Comparison of ENCODE assay signal across 24 cellular contexts in the genomic region with DNA sequence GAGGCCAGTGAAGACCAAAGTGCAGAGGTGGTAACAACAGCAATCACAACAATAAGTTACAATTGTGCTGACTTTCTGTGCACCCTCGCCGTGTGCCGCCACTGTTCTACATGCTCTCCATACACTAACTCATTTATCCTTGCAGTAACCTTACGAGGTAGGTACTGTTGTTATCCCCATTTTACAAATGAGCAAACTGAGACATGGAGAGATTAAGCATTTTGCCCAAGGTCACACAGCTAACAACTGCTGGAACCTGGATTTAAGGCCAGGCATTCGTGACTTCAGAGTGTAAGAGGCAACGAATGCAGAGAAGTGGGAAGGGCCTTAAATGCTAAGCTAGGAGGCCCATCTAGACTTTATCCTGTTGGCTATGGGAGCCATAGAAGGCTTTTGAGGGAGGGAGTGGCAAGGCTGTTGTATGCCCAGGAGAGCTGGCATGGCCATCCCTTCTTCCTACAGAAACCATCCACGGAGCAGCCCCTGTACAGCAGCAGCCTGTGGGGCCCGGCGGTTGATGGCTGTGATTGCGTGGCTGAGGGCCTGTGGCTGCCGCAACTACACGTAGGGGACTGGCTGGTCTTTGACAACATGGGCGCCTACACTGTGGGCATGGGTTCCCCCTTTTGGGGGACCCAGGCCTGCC. TPM values are rescaled to one million over a fixed set of nuclear protein-coding genes. Genes with fewer than 3 reads are reported as not detected.
DNase-seq lines count a peak whose midpoint lies in the region; ATAC-seq, FAIRE-seq and TF ChIP-seq lines count a peak whose summit lies in the region.
"Had no signal": no experiment of that assay in that cellular context is flagged by ENCODE, and none has a peak within 500 bp of the region (broad histone marks: within the 10 kb centered on the region; RNA-seq: fewer than 3 reads in every experiment).

No MANE protein-coding gene starts in this region.

- no peaks in the 10 kb centered on the region for H3K4me1 Mint-ChIP-seq in activated naive CD4-positive, alpha-beta T cell treated with anti-CD3 and anti-CD28 coated beads for 36 hours (ENCODE audit: low read depth)
- H3K4me1 Mint-ChIP-seq in MCF 10A (ENCODE audit: insufficient read depth, unreplicated experiment), result no peaks in the 10 kb centered on the region
- H3K4me1 Mint-ChIP-seq: CD4-positive, alpha-beta memory T cell had no signal

- POLR2A ChIA-PET in MCF 10A (lab: Yijun Ruan, JAX), result no interaction called here

- TF ChIP-seq CTCF in bronchial epithelial cell (IDR thresholded peaks at IDR 0.05; ENCODE audit: insufficient read depth, low read length, severe bottlenecking) (no peak), osteoblast (IDR thresholded peaks at IDR 0.05; ENCODE audit: extremely low read depth, low read depth, low read length) (no peak), MCF 10A (IDR thresholded peaks at IDR 0.05; ENCODE audit: unreplicated experiment) (no peak)

- H3K27ac ChIP-seq in osteoblast (ENCODE audit: low read depth, low read length), result no peak overlapping the region
- H3K27ac ChIP-seq: SJSA1 had no signal

- no peak for DNase-seq in activated naive CD4-positive, alpha-beta T cell treated with anti-CD3 and anti-CD28 coated beads, Interleukin-2, amount 50 U/mL, for 72 hours (ENCODE audit: low spot score in 2 of 2)
- DNase-seq in activated naive CD4-positive, alpha-beta T cell treated with anti-CD3 and anti-CD28 coated beads for 36 hours, result no peak
- DNase-seq in bronchial epithelial cell (ENCODE audit: low read depth), result no peak
- DNase-seq in osteoblast (ENCODE audit: insufficient read length, low spot score, missing footprints), result peak; percentile 66
- DNase-seq in MCF 10A (ENCODE audit: unreplicated experiment), result no peak
- DNase-seq: C1 segment of cervical spinal cord; Caco-2; CD4-positive, alpha-beta memory T cell; NCI-H1092; NCI-H1417 treated with DMSO at 0.1 percent for 48 hours; NCI-H1694 treated with DMSO at 0.1 percent for 48 hours; NCI-H2081 treated with DMSO at 0.1 percent for 48 hours; NCI-H2171; NCI-H226; NCI-H510A; NCI-H69; Right ventricle myocardium superior; RPMI8226 had no signal

- no peaks in the 10 kb centered on the region for H3K36me3 Mint-ChIP-seq in activated naive CD4-positive, alpha-beta T cell treated with anti-CD3 and anti-CD28 coated beads, Interleukin-2, amount 50 U/mL, for 72 hours
- H3K36me3 Mint-ChIP-seq in activated naive CD4-positive, alpha-beta T cell treated with anti-CD3 and anti-CD28 coated beads for 36 hours (ENCODE audit: low read depth), result no peaks in the 10 kb centered on the region
- H3K36me3 Mint-ChIP-seq in MCF 10A (ENCODE audit: insufficient read depth, unreplicated experiment), result peaks cover 7% of the 10 kb centered on the region
- H3K36me3 Mint-ChIP-seq: CD4-positive, alpha-beta memory T cell had no signal

- no peaks in the 10 kb centered on the region for H3K36me3 ChIP-seq in bronchial epithelial cell (ENCODE audit: control insufficient read depth, insufficient read depth, low read length)
- no peaks in the 10 kb centered on the region for H3K36me3 ChIP-seq in osteoblast (ENCODE audit: insufficient read depth, low read length)
- H3K36me3 ChIP-seq: SJSA1 had no signal

- no peaks in the 10 kb centered on the region for H3K27me3 Mint-ChIP-seq in activated naive CD4-positive, alpha-beta T cell treated with anti-CD3 and anti-CD28 coated beads for 36 hours (ENCODE audit: low read depth)
- H3K27me3 Mint-ChIP-seq in MCF 10A (ENCODE audit: insufficient read depth, unreplicated experiment), result no peaks in the 10 kb centered on the region
- H3K27me3 Mint-ChIP-seq: CD4-positive, alpha-beta memory T cell had no signal

- no peak for ATAC-seq in activated naive CD4-positive, alpha-beta T cell treated with anti-CD3 and anti-CD28 coated beads, Interleukin-2, amount 50 U/mL, for 72 hours
- ATAC-seq in GM21367 (IDR thresholded peaks at IDR 0.05; ENCODE audit: unreplicated experiment), result no peak
- no peak for ATAC-seq in HG03439 (IDR thresholded peaks at IDR 0.05; ENCODE audit: unreplicated experiment)

- H3K27ac Mint-ChIP-seq in activated naive CD4-positive, alpha-beta T cell treated with anti-CD3 and anti-CD28 coated beads, Interleukin-2, amount 50 U/mL, for 72 hours, result peak overlapping the region; percentile 13 to 60
- H3K27ac Mint-ChIP-seq in activated naive CD4-positive, alpha-beta T cell treated with anti-CD3 and anti-CD28 coated beads for 36 hours, result no peak overlapping the region
- H3K27ac Mint-ChIP-seq in MCF 10A (ENCODE audit: low read depth, unreplicated experiment), result no peak overlapping the region
- H3K27ac Mint-ChIP-seq: CD4-positive, alpha-beta memory T cell; IgD-negative memory B cell had no signal

- no peaks in the 10 kb centered on the region for H4K20me1 ChIP-seq in osteoblast (ENCODE audit: insufficient read depth, low read length)

- H3K4me2 ChIP-seq in osteoblast (ENCODE audit: insufficient read depth, low read length), result no peak overlapping the region

- no peaks in the 10 kb centered on the region for H3K9me3 ChIP-seq in osteoblast (ENCODE audit: low read depth, low read length)
- H3K9me3 ChIP-seq: Caco-2, SJSA1 had no signal

- H3K27me3 ChIP-seq in bronchial epithelial cell (ENCODE audit: control insufficient read depth, insufficient read depth, low read length) (no peaks in the 10 kb centered on the region), osteoblast (ENCODE audit: insufficient read depth, low read length) (no peaks in the 10 kb centered on the region)
- H3K27me3 ChIP-seq: SJSA1 had no signal

- intact Hi-C loops in activated naive CD4-positive, alpha-beta T cell treated with anti-CD3 and anti-CD28 coated beads for 36 hours (cut with micrococcal nuclease), result no loop called here
- intact Hi-C loops in MCF 10A (cut with micrococcal nuclease), result no loop called here

- CTCF ChIA-PET in activated naive CD4-positive, alpha-beta T cell treated with anti-CD3 and anti-CD28 coated beads for 36 hours (lab: Charles Lee), result no interaction called here
- CTCF ChIA-PET in MCF 10A (lab: Yijun Ruan, JAX), result interaction anchor here (1.4 kb wide), 1 partner anchor 9 kb away, joined by 4 read pairs; no protein-coding TSS in a partner anchor

- H3K79me2 ChIP-seq in osteoblast (ENCODE audit: insufficient read depth, low read length), result no peaks in the 10 kb centered on the region

- H3K4me3 ChIP-seq in bronchial epithelial cell (ENCODE audit: low read depth, low read length), result no peak overlapping the region
- H3K4me3 ChIP-seq in osteoblast (ENCODE audit: insufficient read depth, low read length), result no peak overlapping the region
- H3K4me3 ChIP-seq: SJSA1 had no signal

- no peaks in the 10 kb centered on the region for H3K4me1 ChIP-seq in osteoblast (ENCODE audit: insufficient read depth, low read length)
- H3K4me1 ChIP-seq: Caco-2 had no signal

- no peak overlapping the region for H2AFZ ChIP-seq in osteoblast (ENCODE audit: low read length)

- FAIRE-seq in bronchial epithelial cell (lab: Jason Lieb, UNC), result peak; percentile 66
- FAIRE-seq: G401.6, H54 had no signal

- H3K9me3 Mint-ChIP-seq in activated naive CD4-positive, alpha-beta T cell treated with anti-CD3 and anti-CD28 coated beads, Interleukin-2, amount 50 U/mL, for 72 hours, result no peaks in the 10 kb centered on the region
- no peaks in the 10 kb centered on the region for H3K9me3 Mint-ChIP-seq in activated naive CD4-positive, alpha-beta T cell treated with anti-CD3 and anti-CD28 coated beads for 36 hours
- no peaks in the 10 kb centered on the region for H3K9me3 Mint-ChIP-seq in MCF 10A (ENCODE audit: unreplicated experiment)
- H3K9me3 Mint-ChIP-seq: CD4-positive, alpha-beta memory T cell had no signal

- BruUV-seq in MCF 10A (replicated peaks; lab: Mats Ljungman, UMichigan), result no TSS peak

- H3K4me3 Mint-ChIP-seq in activated naive CD4-positive, alpha-beta T cell treated with anti-CD3 and anti-CD28 coated beads for 36 hours, result no peak overlapping the region
- no peak overlapping the region for H3K4me3 Mint-ChIP-seq in MCF 10A (ENCODE audit: unreplicated experiment)
- H3K4me3 Mint-ChIP-seq: CD4-positive, alpha-beta memory T cell; IgD-negative memory B cell had no signal

RNA-seq across cellular contexts. Expression of a gene that starts 36.6 kb away (rescaled TPM):
- total RNA-seq in activated naive CD4-positive, alpha-beta T cell treated with anti-CD3 and anti-CD28 coated beads, Interleukin-2, amount 50 U/mL, for 72 hours, result 1 to 10 TPM; 1.2 to 2.1 TPM
- total RNA-seq in activated naive CD4-positive, alpha-beta T cell treated with anti-CD3 and anti-CD28 coated beads for 36 hours, result 1 to 10 TPM; 1.5 to 1.6 TPM
- total RNA-seq in bronchial epithelial cell, result 1.3 and 1.5 TPM in 2 replicates
- total RNA-seq in osteoblast, result 11.8 and 18.8 TPM in 2 replicates
- 1.6 and 4.3 TPM in 2 replicates for total RNA-seq in MCF 10A (2022)

Comparison
In these comparisons a context has a peak if more than half of its experiments do, and no peak if none do; other contexts are left out.
1. H3K27ac Mint-ChIP-seq: peak in activated naive CD4-positive, alpha-beta T cell treated with anti-CD3 and anti-CD28 coated beads, Interleukin-2, amount 50 U/mL, for 72 hours (2 of 2); none in activated naive CD4-positive, alpha-beta T cell treated with anti-CD3 and anti-CD28 coated beads for 36 hours (single experiment) and MCF 10A (single experiment).